25 cellular contexts compared by ENCODE assay signal in the genomic region with DNA sequence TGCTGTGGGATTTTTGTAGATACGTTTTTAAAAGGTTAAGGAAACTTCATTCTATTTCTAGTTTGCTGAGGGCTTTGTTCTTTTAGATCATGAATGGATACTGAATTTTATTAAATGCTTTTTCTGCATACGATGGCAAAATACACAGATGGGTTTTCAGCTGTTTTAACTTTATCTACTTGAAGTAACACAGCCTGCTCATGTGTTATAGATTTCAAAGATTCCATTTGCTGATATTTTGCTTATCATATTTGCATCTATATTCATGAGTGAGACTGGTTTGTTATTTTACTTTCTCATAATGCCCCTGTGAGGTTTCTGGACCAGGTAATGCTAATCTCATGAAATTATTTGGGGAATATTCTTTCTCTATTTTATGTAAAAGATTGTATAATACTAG. TPM values are rescaled to one million over a fixed set of nuclear protein-coding genes. Genes with fewer than 3 reads are reported as not detected.
DNase-seq lines count a peak whose midpoint lies in the region; ATAC-seq, FAIRE-seq and TF ChIP-seq lines count a peak whose summit lies in the region.
"Had no signal": no experiment of that assay in that cellular context is flagged by ENCODE, and none has a peak within 500 bp of the region (broad histone marks: within the 10 kb centered on the region; RNA-seq: fewer than 3 reads in every experiment).

No MANE protein-coding gene starts in this region.

- H3K4me2 ChIP-seq in endothelial cell of umbilical vein (ENCODE audit: insufficient read depth, low read length), result no peak overlapping the region
- H3K4me2 ChIP-seq: A549; BLaER1 treated with 17β-estradiol and CSF1 and Interleukin-3, amounts not matched to agents 10 nM and 100 nM had no signal

- H3K4me1 ChIP-seq in endothelial cell of umbilical vein (ENCODE audit: control insufficient read depth, extremely low read depth, insufficient read depth, low read length), result no peaks in the 10 kb centered on the region
- peaks cover 0 to 5% (median 0%) of the 10 kb centered on the region in 3 donors for H3K4me1 ChIP-seq in pancreas
- H3K4me1 ChIP-seq: A549; BLaER1 treated with 17β-estradiol and CSF1 and Interleukin-3, amounts not matched to agents 10 nM and 100 nM had no signal

- CTCF ChIA-PET in endothelial cell of umbilical vein (lab: Charles Lee) (interaction anchor here (1.0 kb wide), 2 partner anchors 44 to 203 kb away, joined by 3 read pairs; a partner anchor contains a TSS), Calu3 (lab: Charles Lee) (no interaction called here)

- H2AFZ ChIP-seq in endothelial cell of umbilical vein (ENCODE audit: low read depth, low read length), result no peak overlapping the region

- H3K27me3 ChIP-seq in endothelial cell of umbilical vein (ENCODE audit: control insufficient read depth in 2 of 2, insufficient read depth in 2 of 2, low read length in 2 of 2), result no peaks in the 10 kb centered on the region
- no peaks in the 10 kb centered on the region for H3K27me3 ChIP-seq in pancreas
- H3K27me3 ChIP-seq: BLaER1 treated with 17β-estradiol and CSF1 and Interleukin-3, amounts not matched to agents 10 nM and 100 nM had no signal

- peaks cover 1% of the 10 kb centered on the region for H3K36me3 Mint-ChIP-seq in progenitor cell of endocrine pancreas (ENCODE audit: insufficient read depth)
- H3K36me3 Mint-ChIP-seq in Calu3 (ENCODE audit: insufficient read depth, unreplicated experiment), result no peaks in the 10 kb centered on the region

- no peak for TF ChIP-seq POLR2A in endothelial cell of umbilical vein (IDR thresholded peaks at IDR 0.05; ENCODE audit: low read depth, low read length)

- BruUV-seq in endothelial cell of umbilical vein (replicated peaks; lab: Mats Ljungman, UMichigan) (no TSS peak), Calu3 (replicated peaks; lab: Mats Ljungman, UMichigan) (no TSS peak)

- intact Hi-C loops in endothelial cell of umbilical vein (cut with micrococcal nuclease) (no loop called here), pancreas (cut with DNase I) (no loop called here), Calu3 (cut with micrococcal nuclease; ENCODE audit: unreplicated experiment) (no loop called here)

- no peak overlapping the region for H3K9ac ChIP-seq in endothelial cell of umbilical vein (replicated peaks; ENCODE audit: extremely low read depth, insufficient read depth, low read length)
- H3K9ac ChIP-seq: BLaER1 treated with 17β-estradiol and CSF1 and Interleukin-3, amounts not matched to agents 10 nM and 100 nM had no signal

- H3K9me1 ChIP-seq in endothelial cell of umbilical vein (replicated peaks; ENCODE audit: control insufficient read depth, extremely low read depth, insufficient read depth, low read length), result no peaks in the 10 kb centered on the region

- POLR2A ChIA-PET in endothelial cell of umbilical vein (lab: Charles Lee), result no interaction called here

- H3K4me3 ChIP-seq in LNCaP clone FGC (ENCODE audit: low read depth, low read length) (no peak overlapping the region), endothelial cell of umbilical vein (replicated peaks in 1 of 3; ENCODE audit: insufficient read depth in 1 of 3, low read depth in 1 of 3, low read length in 3 of 3) (no peak overlapping the region), pancreas (no peak overlapping the region)
- H3K4me3 ChIP-seq: A549; BLaER1 treated with 17β-estradiol and CSF1 and Interleukin-3, amounts not matched to agents 10 nM and 100 nM; GM12878 had no signal

- TF ChIP-seq CTCF in LNCaP clone FGC (IDR thresholded peaks at IDR 0.05; ENCODE audit: control insufficient read depth, extremely low read depth, insufficient read depth) (no peak), endothelial cell of umbilical vein (IDR thresholded peaks at IDR 0.05; ENCODE audit: extremely low read depth in 1 of 2, insufficient read depth in 1 of 2, low read depth in 1 of 2, low read length in 2 of 2) (no peak), progenitor cell of endocrine pancreas (IDR thresholded peaks at IDR 0.05; ENCODE audit: unreplicated experiment) (no peak), pancreas (IDR thresholded peaks at IDR 0.05) (no peak), Calu3 (IDR thresholded peaks at IDR 0.05; ENCODE audit: unreplicated experiment) (no peak)

- H3K27ac Mint-ChIP-seq in progenitor cell of endocrine pancreas (no peak overlapping the region), Calu3 (ENCODE audit: unreplicated experiment) (no peak overlapping the region)
- H3K27ac Mint-ChIP-seq: B cell; CD4-positive, alpha-beta T cell; CD8-positive, alpha-beta T cell had no signal

- H3K4me3 Mint-ChIP-seq in progenitor cell of endocrine pancreas (ENCODE audit: low read depth) (no peak overlapping the region), Calu3 (ENCODE audit: low read depth, unreplicated experiment) (no peak overlapping the region)
- H3K4me3 Mint-ChIP-seq: B cell; CD4-positive, alpha-beta T cell; CD8-positive, alpha-beta T cell had no signal

- H3K9me3 ChIP-seq in endothelial cell of umbilical vein (replicated peaks; ENCODE audit: control insufficient read depth, insufficient read depth, low read length), result no peaks in the 10 kb centered on the region
- no peaks in the 10 kb centered on the region for H3K9me3 ChIP-seq in pancreas
- H3K9me3 ChIP-seq: A549; BLaER1 treated with 17β-estradiol and CSF1 and Interleukin-3, amounts not matched to agents 10 nM and 100 nM; Caco-2 had no signal

- WGBS in pancreas, 2 donors, result 89 to 96% methylated on average over 2 of the region's 2 CpGs

- no peaks in the 10 kb centered on the region for H3K36me3 ChIP-seq in endothelial cell of umbilical vein (ENCODE audit: control insufficient read depth in 2 of 2, extremely low read depth in 1 of 2, insufficient read depth in 2 of 2, low read length in 2 of 2)
- no peaks in the 10 kb centered on the region for H3K36me3 ChIP-seq in pancreas
- H3K36me3 ChIP-seq: BLaER1 treated with 17β-estradiol and CSF1 and Interleukin-3, amounts not matched to agents 10 nM and 100 nM had no signal

- H4K20me1 ChIP-seq in endothelial cell of umbilical vein (replicated peaks; ENCODE audit: control insufficient read depth, extremely low read depth, insufficient read depth, low read length), result no peaks in the 10 kb centered on the region
- H4K20me1 ChIP-seq: BLaER1 treated with 17β-estradiol and CSF1 and Interleukin-3, amounts not matched to agents 10 nM and 100 nM had no signal

- H3K9me3 Mint-ChIP-seq in progenitor cell of endocrine pancreas (ENCODE audit: low read depth), result no peaks in the 10 kb centered on the region
- H3K9me3 Mint-ChIP-seq in Calu3 (ENCODE audit: low read depth, unreplicated experiment), result no peaks in the 10 kb centered on the region
- H3K9me3 Mint-ChIP-seq: CD4-positive, alpha-beta T cell; CD8-positive, alpha-beta T cell had no signal

- ATAC-seq in SK-N-SH treated with all-trans-retinoic acid at 6 μM for 48 hours (no peak), pancreas (no peak)
- ATAC-seq: A549; CD8-positive, alpha-beta T cell; GM12878 had no signal

- H3K27me3 Mint-ChIP-seq in progenitor cell of endocrine pancreas (no peaks in the 10 kb centered on the region), Calu3 (ENCODE audit: unreplicated experiment) (no peaks in the 10 kb centered on the region)
- H3K27me3 Mint-ChIP-seq: B cell; CD4-positive, alpha-beta T cell had no signal

- DNase-seq in GM18507 (ENCODE audit: extremely low spot score, insufficient read length, low read depth), result no peak
- peak; percentile 10 for DNase-seq in LNCaP clone FGC (ENCODE audit: low read depth)
- DNase-seq in endothelial cell of umbilical vein (ENCODE audit: low read depth, low spot score), result no peak
- no peak for DNase-seq in progenitor cell of endocrine pancreas (ENCODE audit: low spot score, unreplicated experiment)
- DNase-seq in pancreas, result no peak
- no peak for DNase-seq in Calu3
- DNase-seq: AML-193; Caco-2; CD4-positive, alpha-beta T cell; CD8-positive, alpha-beta T cell; DMS 273 treated with DMSO at 0.1 percent for 48 hours; DMS153; DMS53; DMS79; DND-41; EL; GDM1 had no signal

- FAIRE-seq in GM18507 (lab: Jason Lieb, UNC) (peak; percentile 12), endothelial cell of umbilical vein (lab: Jason Lieb, UNC) (peak; percentile 33), pancreas (lab: Jason Lieb, UNC) (no peak)
- FAIRE-seq: A549, GM12878, GM19239 had no signal

- H3K4me1 Mint-ChIP-seq in progenitor cell of endocrine pancreas (ENCODE audit: low read depth) (no peaks in the 10 kb centered on the region), Calu3 (ENCODE audit: low read depth, unreplicated experiment) (peaks cover 8% of the 10 kb centered on the region)
- H3K4me1 Mint-ChIP-seq: B cell had no signal

- no peak overlapping the region for H3K27ac ChIP-seq in endothelial cell of umbilical vein (ENCODE audit: insufficient read depth, low read depth, low read length)
- no peak overlapping the region for H3K27ac ChIP-seq in pancreas
- H3K27ac ChIP-seq: 22Rv1; A549; BLaER1 treated with 17β-estradiol and CSF1 and Interleukin-3, amounts not matched to agents 10 nM and 100 nM; C4-2B had no signal

- H3K79me2 ChIP-seq in endothelial cell of umbilical vein (ENCODE audit: control insufficient read depth, insufficient read depth, low read length), result no peaks in the 10 kb centered on the region

- dilution Hi-C loops in endothelial cell of umbilical vein (cut with MboI; ENCODE audit: extremely low pct_ligation_motif_present, low sequenced_read_pairs), result no loop called here

RNA-seq across cellular contexts. Expression of a gene that starts 34.5 kb away (rescaled TPM):
- total RNA-seq in endothelial cell of umbilical vein (0.30 and 0.91 TPM in 2 replicates), progenitor cell of endocrine pancreas (2.6 and 3.5 TPM in 2 replicates), pancreas (1 to 10 TPM; 3.0 to 4.9 (median 3.5) TPM), Calu3 (2022) (20.1 and 44.2 TPM in 2 replicates)
- polyA plus RNA-seq in endothelial cell of umbilical vein (0.19 and 0.25 TPM in 2 replicates), pancreas (1 to 10 TPM; 2.2 to 4.9 TPM)
- polyA plus RNA-seq in endothelial cell of umbilical vein (2011; cell fraction: cytosol; rRNA removed), result 0.21 and 0.25 TPM in 2 replicates
- polyA plus RNA-seq in endothelial cell of umbilical vein (2011; cell fraction: nucleus; rRNA removed), result 0.40 and 0.63 TPM in 2 replicates
- polyA plus RNA-seq in endothelial cell of umbilical vein (2012), result 0.15 and 0.43 TPM in 2 replicates
- polyA minus RNA-seq in endothelial cell of umbilical vein, result 0.07 and 0.32 TPM in 2 replicates
- polyA minus RNA-seq in endothelial cell of umbilical vein (2011; cell fraction: cytosol; rRNA and poly(A)+ RNA removed), result 4.2 TPM
- polyA minus RNA-seq in endothelial cell of umbilical vein (2011; cell fraction: nucleus; rRNA and poly(A)+ RNA removed), result 0.72 and 1.2 TPM in 2 replicates

RNA-seq across cellular contexts. Expression of a gene that starts 43.8 kb away (rescaled TPM):
- total RNA-seq in endothelial cell of umbilical vein (4.1 and 5.0 TPM in 2 replicates), progenitor cell of endocrine pancreas (6.2 and 7.3 TPM in 2 replicates), pancreas (1 to 10 TPM; 2.7 to 8.3 (median 4.6) TPM), Calu3 (2022) (22.0 and 53.3 TPM in 2 replicates)
- polyA plus RNA-seq in endothelial cell of umbilical vein (1.9 and 2.1 TPM in 2 replicates), pancreas (1 to 10 TPM; 2.6 to 6.2 TPM)
- 2.3 and 2.6 TPM in 2 replicates for polyA plus RNA-seq in endothelial cell of umbilical vein (2011; cell fraction: cytosol; rRNA removed)
- 3.4 and 5.1 TPM in 2 replicates for polyA plus RNA-seq in endothelial cell of umbilical vein (2011; cell fraction: nucleus; rRNA removed)
- polyA plus RNA-seq in endothelial cell of umbilical vein (2012), result 2.0 and 3.7 TPM in 2 replicates
- 4.7 and 6.3 TPM in 2 replicates for polyA minus RNA-seq in endothelial cell of umbilical vein
- 3.9 TPM for polyA minus RNA-seq in endothelial cell of umbilical vein (2011; cell fraction: cytosol; rRNA and poly(A)+ RNA removed)
- polyA minus RNA-seq in endothelial cell of umbilical vein (2011; cell fraction: nucleus; rRNA and poly(A)+ RNA removed), result 5.9 and 7.4 TPM in 2 replicates
